3 cellular contexts compared by ENCODE assay signal in genomic region chr2:110083162-110083561, GRCh38. TPM values are rescaled to one million over a fixed set of nuclear protein-coding genes. Genes with fewer than 3 reads are reported as not detected.
"Had no signal": no experiment of that assay in that cellular context is flagged by ENCODE, and none has a peak within 500 bp of the region (broad histone marks: within the 10 kb centered on the region; RNA-seq: fewer than 3 reads in every experiment).

No MANE protein-coding gene starts in this region.

RNA-seq across cellular contexts. Expression of gene MALL, which starts 32.5 kb away (rescaled TPM):
- total RNA-seq: activated naive CD4-positive, alpha-beta T cell treated with anti-CD3 and anti-CD28 coated beads, Interleukin-2, amount 50 U/mL, for 72 hours; activated naive CD8-positive, alpha-beta T cell treated with anti-CD3 and anti-CD28 coated beads, Interleukin-2, amount 10 ng/mL, durations not matched to agents 7 days and 5 days had no signal
- polyA plus RNA-seq: cardiac muscle cell had no signal
